In the genomic region with DNA sequence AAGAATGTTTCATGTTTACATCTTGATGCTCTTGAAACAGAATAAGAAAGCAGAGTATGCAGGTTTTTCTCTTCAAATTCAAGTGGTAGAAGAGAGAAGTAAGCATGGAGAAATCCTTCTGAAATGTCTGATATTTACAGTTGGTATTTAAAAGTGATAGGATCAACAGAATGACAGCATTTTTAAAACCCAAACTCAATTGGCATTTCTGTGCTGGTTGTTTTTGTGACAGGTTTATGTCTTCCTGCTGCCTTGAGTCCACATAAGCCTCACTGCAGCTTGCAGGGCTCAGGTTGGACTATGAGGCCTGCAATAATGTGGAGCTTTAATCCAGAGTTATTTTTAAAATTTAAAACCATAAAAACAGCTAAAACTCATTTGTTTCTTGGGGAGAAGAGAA, we compare ENCODE assay signal across 14 cellular contexts.
DNase-seq lines count a peak whose midpoint lies in the region; ATAC-seq and TF ChIP-seq lines count a peak whose summit lies in the region.
"Had no signal": no experiment of that assay in that cellular context is flagged by ENCODE, and none has a peak within 500 bp of the region (broad histone marks: within the 10 kb centered on the region; RNA-seq: fewer than 3 reads in every experiment).

No MANE protein-coding gene starts in this region.

- intact Hi-C loops in heart left ventricle (cut with DNase I) = loop anchor here in 1 of 10 donors (10.0 kb wide), 1 partner anchor 55 kb away; no protein-coding TSS in a partner anchor
- intact Hi-C loops in Right ventricle myocardium inferior (cut with DNase I) = no loop called here
- intact Hi-C loops in right cardiac atrium (cut with DNase I) = no loop called here
- intact Hi-C loops in tibial artery (cut with DNase I; ENCODE audit: low total_unique reads) = no loop called here

- H3K4me1 ChIP-seq in heart left ventricle (peaks cover 3 to 59% (median 25%) of the 10 kb centered on the region in 12 donors), right cardiac atrium (ENCODE audit: control insufficient read depth, insufficient read depth, low read length) (no peaks in the 10 kb centered on the region), tibial artery (peaks cover 0 to 42% (median 14%) of the 10 kb centered on the region in 4 donors)

- TF ChIP-seq POLR2A in heart left ventricle (IDR thresholded peaks at IDR 0.05) = no peak

- no peak for ATAC-seq in heart left ventricle
- ATAC-seq in Right ventricle myocardium inferior = no peak
- ATAC-seq in right cardiac atrium = no peak
- ATAC-seq: GM12878 had no signal

- DNase-seq in heart left ventricle = no peak
- no peak for DNase-seq in Right ventricle myocardium inferior (ENCODE audit: missing footprints)
- DNase-seq in EH (ENCODE audit: low read depth) = peak; percentile 40
- no peak for DNase-seq in right cardiac atrium
- DNase-seq in tibial artery = no peak
- no peak for DNase-seq in stimulated activated CD4-positive, alpha-beta T cell treated with anti-CD3 and anti-CD28 coated beads, Interleukin-4, amount 100 ng/mL, for 1 hour
- DNase-seq in type B pancreatic cell (ENCODE audit: extremely low spot score, unreplicated experiment) = no peak
- DNase-seq: 8988T; CD4-positive, CD25-positive, alpha-beta regulatory T cell; DMS53; HCEC 1CT had no signal

- no peaks in the 10 kb centered on the region for H3K9me3 Mint-ChIP-seq in type B pancreatic cell
- H3K9me3 Mint-ChIP-seq: HFFc6 had no signal

- H3K27me3 ChIP-seq in heart left ventricle (no peaks in the 10 kb centered on the region), right cardiac atrium (ENCODE audit: control insufficient read depth, insufficient read depth) (no peaks in the 10 kb centered on the region), tibial artery (no peaks in the 10 kb centered on the region)
- H3K27me3 ChIP-seq: BLaER1 treated with 17β-estradiol and CSF1 and Interleukin-3, amounts not matched to agents 10 nM and 100 nM had no signal

- H3K9me3 ChIP-seq in heart left ventricle (no peaks in the 10 kb centered on the region), right cardiac atrium (ENCODE audit: control insufficient read depth, low read length) (no peaks in the 10 kb centered on the region), tibial artery (no peaks in the 10 kb centered on the region)
- H3K9me3 ChIP-seq: BLaER1 treated with 17β-estradiol and CSF1 and Interleukin-3, amounts not matched to agents 10 nM and 100 nM had no signal

- peaks cover 3% of the 10 kb centered on the region for H3K27me3 Mint-ChIP-seq in type B pancreatic cell

- H3K36me3 Mint-ChIP-seq in type B pancreatic cell = peaks cover 12% of the 10 kb centered on the region
- H3K36me3 Mint-ChIP-seq: CD4-positive, CD25-positive, alpha-beta regulatory T cell had no signal

- H3K4me3 Mint-ChIP-seq in type B pancreatic cell = no peak overlapping the region
- H3K4me3 Mint-ChIP-seq: CD4-positive, CD25-positive, alpha-beta regulatory T cell; HFFc6 had no signal

- H3K27ac ChIP-seq in heart left ventricle (peak overlapping the region in 11 of 12 donors; percentile 18 to 79 (median 64)), right cardiac atrium (ENCODE audit: low read length) (peak overlapping the region; percentile 75), tibial artery (peak overlapping the region; percentile 48 to 63)
- H3K27ac ChIP-seq: BLaER1 treated with 17β-estradiol and CSF1 and Interleukin-3, amounts not matched to agents 10 nM and 100 nM had no signal

- peaks cover 15% of the 10 kb centered on the region for H3K4me1 Mint-ChIP-seq in type B pancreatic cell (ENCODE audit: unreplicated experiment)
- H3K4me1 Mint-ChIP-seq: CD4-positive, CD25-positive, alpha-beta regulatory T cell had no signal

- no peak overlapping the region for H3K4me3 ChIP-seq in heart left ventricle
- no peak overlapping the region for H3K4me3 ChIP-seq in right cardiac atrium (ENCODE audit: low read length)
- no peak overlapping the region for H3K4me3 ChIP-seq in tibial artery
- H3K4me3 ChIP-seq: BLaER1 treated with 17β-estradiol and CSF1 and Interleukin-3, amounts not matched to agents 10 nM and 100 nM; GM12878 had no signal

- TF ChIP-seq CTCF in heart left ventricle (IDR thresholded peaks at IDR 0.05) (no peak), tibial artery (IDR thresholded peaks at IDR 0.05) (no peak), type B pancreatic cell (conservative IDR thresholded peaks at IDR 0.05) (no peak)

- peaks cover 0 to 81% (median 67%) of the 10 kb centered on the region in 9 donors for H3K36me3 ChIP-seq in heart left ventricle
- H3K36me3 ChIP-seq in tibial artery = peaks cover 34 to 39% (median 35%) of the 10 kb centered on the region in 3 donors
- H3K36me3 ChIP-seq: BLaER1 treated with 17β-estradiol and CSF1 and Interleukin-3, amounts not matched to agents 10 nM and 100 nM had no signal

- no peak overlapping the region for H3K27ac Mint-ChIP-seq in type B pancreatic cell
- H3K27ac Mint-ChIP-seq: CD4-positive, CD25-positive, alpha-beta regulatory T cell had no signal
